Comparison of ENCODE assay signal across 8 cellular contexts in genomic region chr9:130680836-130681768, GRCh38. TPM values are rescaled to one million over a fixed set of nuclear protein-coding genes. Genes with fewer than 3 reads are reported as not detected.
DNase-seq lines count a peak whose midpoint lies in the region; ATAC-seq and TF ChIP-seq lines count a peak whose summit lies in the region.

No MANE protein-coding gene starts in this region.

- peaks cover 24% of the 10 kb centered on the region for H3K27me3 ChIP-seq in AG04450 (ENCODE audit: control insufficient read depth, insufficient read depth, low read length)

- POLR2A ChIA-PET in AG04450 (lab: Yijun Ruan, JAX): no interaction called here

- peaks cover 6% of the 10 kb centered on the region for H3K4me1 Mint-ChIP-seq in central memory CD8-positive, alpha-beta T cell

- no peak overlapping the region for H3K27ac Mint-ChIP-seq in central memory CD8-positive, alpha-beta T cell (ENCODE audit: low read depth)

- peaks cover 2% of the 10 kb centered on the region for H3K36me3 Mint-ChIP-seq in central memory CD8-positive, alpha-beta T cell (ENCODE audit: insufficient read depth)

- H3K4me3 Mint-ChIP-seq in central memory CD8-positive, alpha-beta T cell: peak overlapping the region; percentile 98

- no peaks in the 10 kb centered on the region for H3K27me3 Mint-ChIP-seq in central memory CD8-positive, alpha-beta T cell

- no peaks in the 10 kb centered on the region for H3K9me3 Mint-ChIP-seq in central memory CD8-positive, alpha-beta T cell

- H3K4me3 ChIP-seq in AG04450 (ENCODE audit: low read depth, low read length) (peak overlapping the region; percentile 63), WI38 (ENCODE audit: low read depth, low read length) (peak overlapping the region; percentile 55)

- peaks cover 6% of the 10 kb centered on the region; the same call in 1 of the 2 replicates for H3K9me3 ChIP-seq in AG04450 (ENCODE audit: control insufficient read depth, insufficient read depth, low read length)

- DNase-seq in AG04450 (ENCODE audit: low read depth, low spot score) (peak; percentile 66), GM19238 (ENCODE audit: insufficient read length, low spot score) (peak; percentile 65), NCI-H2171 (lab: John Stamatoyannopoulos, UW) (peak; percentile 39), kidney glomerular epithelial cell (lab: John Stamatoyannopoulos, UW) (peak; percentile 58)
- peak in 1 of 2 donors; percentile 26 for DNase-seq in central memory CD8-positive, alpha-beta T cell (ENCODE audit: low spot score in 2 of 2)
- peak; percentile 37 to 63 for DNase-seq in stimulated activated CD4-positive, alpha-beta T cell treated with anti-CD3 and anti-CD28 coated beads, Interleukin-1b, Interleukin-23, amount 100 ng/mL, for 4 hours (ENCODE audit: low read depth in 2 of 2)

- TF ChIP-seq CTCF in AG04450 (IDR thresholded peaks at IDR 0.05; ENCODE audit: low read depth, low read length) (no peak), WI38 (IDR thresholded peaks at IDR 0.05; ENCODE audit: low read depth, low read length) (no peak)

- peak; percentile 39 for ATAC-seq in central memory CD8-positive, alpha-beta T cell (replicated peaks; ENCODE audit: extremely low read depth, poor library complexity, severe bottlenecking)
- ATAC-seq in GM19463 (IDR thresholded peaks at IDR 0.05; ENCODE audit: unreplicated experiment): no peak

- H3K27ac ChIP-seq in AG04450 (ENCODE audit: low read depth, low read length): no peak overlapping the region

- CTCF ChIA-PET in AG04450 (lab: Charles Lee): interaction anchor here (1.3 to 8.0 kb wide), 3 partner anchors 12 to 232 kb away, joined by 5 to 188 read pairs (median 6); partner anchors contain the start of gene EXOSC2

RNA-seq across cellular contexts. Expression of gene EXOSC2, which starts 12.5 kb away (rescaled TPM):
- polyA plus RNA-seq in AG04450 (2011; rRNA removed): 22.9 and 29.5 TPM in 2 replicates
- 22.7 and 23.0 TPM in 2 replicates for polyA minus RNA-seq in AG04450 (2011; rRNA and poly(A)+ RNA removed)

RNA-seq across cellular contexts. Expression of gene PRDM12, which starts 16.7 kb away (rescaled TPM):
- not detected in 2 replicates for polyA plus RNA-seq in AG04450 (2011; rRNA removed)
- 0.09 TPM in 1 of 2 replicates, not detected in the other for polyA minus RNA-seq in AG04450 (2011; rRNA and poly(A)+ RNA removed)
